ENCODE assay signal across 27 cellular contexts in the genomic region with DNA sequence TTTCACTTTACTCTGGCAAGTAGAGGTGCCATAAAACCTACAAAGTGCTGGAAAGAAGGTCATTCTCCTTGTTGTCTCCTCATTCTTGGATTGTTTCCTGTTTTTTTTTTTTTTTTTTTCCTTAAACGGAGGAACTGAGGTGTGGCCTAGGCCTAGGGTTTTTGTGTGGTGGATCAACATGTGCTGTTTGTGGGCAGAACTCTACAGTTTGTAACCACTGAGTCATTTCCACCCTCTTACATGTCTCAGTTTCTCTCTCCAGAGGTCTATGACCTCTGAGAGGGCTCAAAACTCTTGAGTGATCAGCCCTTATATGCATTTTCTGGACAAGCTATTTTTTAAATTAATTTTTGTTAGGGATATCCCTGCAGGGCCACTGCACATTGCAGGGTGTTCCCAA.
DNase-seq lines count a peak whose midpoint lies in the region; ATAC-seq, FAIRE-seq and TF ChIP-seq lines count a peak whose summit lies in the region.
"Had no signal": no experiment of that assay in that cellular context is flagged by ENCODE, and none has a peak within 500 bp of the region (broad histone marks: within the 10 kb centered on the region; RNA-seq: fewer than 3 reads in every experiment).

No MANE protein-coding gene starts in this region.

- peak; percentile 42 for DNase-seq in M059J (ENCODE audit: low read depth)
- peak; percentile 1 for DNase-seq in RPMI7951 (ENCODE audit: low read depth)
- no peak for DNase-seq in keratinocyte (ENCODE audit: low read depth, low spot score)
- no peak for DNase-seq in lower leg skin (ENCODE audit: low spot score in 2 of 2)
- DNase-seq: AML-193; CD4-positive, alpha-beta T cell; GM23248; H7; NCI-H2029; NCI-H446; NCI-H526; NCI-H82; PC-9; SHP77 treated with DMSO at 0.1 percent for 48 hours; T-helper 1 cell had no signal

- peak overlapping the region; percentile 43 for H2AFZ ChIP-seq in keratinocyte (ENCODE audit: control insufficient read depth, low read length)
- H2AFZ ChIP-seq: GM23248, PC-9 had no signal

- 57 to 88% methylated on average over 1 of the region's 1 CpG for WGBS in lower leg skin, 2 donors

- H3K4me3 ChIP-seq in keratinocyte (ENCODE audit: control insufficient read depth in 2 of 3, extremely low read depth in 1 of 3, insufficient read depth in 2 of 3, low read depth in 1 of 3, low read length in 3 of 3) (no peak overlapping the region), lower leg skin (ENCODE audit: low read depth, poor library complexity, severe bottlenecking) (no peak overlapping the region)
- H3K4me3 ChIP-seq: BLaER1 treated with 17β-estradiol and CSF1 and Interleukin-3, amounts not matched to agents 10 nM and 100 nM; GM23248; PC-9 had no signal

- peak; percentile 76 for ATAC-seq in GM18867 (IDR thresholded peaks at IDR 0.05; ENCODE audit: unreplicated experiment)
- no peak for ATAC-seq in HG03135 (IDR thresholded peaks at IDR 0.05; ENCODE audit: unreplicated experiment)
- ATAC-seq in GM19467 (IDR thresholded peaks at IDR 0.05; ENCODE audit: unreplicated experiment), result no peak
- ATAC-seq in HG03520 (IDR thresholded peaks at IDR 0.05; ENCODE audit: unreplicated experiment), result no peak

- peaks cover 2% of the 10 kb centered on the region for H3K9me3 ChIP-seq in keratinocyte (ENCODE audit: control insufficient read depth, low read depth, low read length)

- H3K27me3 ChIP-seq in keratinocyte (ENCODE audit: control insufficient read depth, extremely low read depth, insufficient read depth, low read length), result no peaks in the 10 kb centered on the region
- H3K27me3 ChIP-seq: BLaER1 treated with 17β-estradiol and CSF1 and Interleukin-3, amounts not matched to agents 10 nM and 100 nM had no signal

- H3K27ac ChIP-seq in keratinocyte (ENCODE audit: control insufficient read depth, insufficient read depth, low read length), result no peak overlapping the region
- H3K27ac ChIP-seq: BLaER1 treated with 17β-estradiol and CSF1 and Interleukin-3, amounts not matched to agents 10 nM and 100 nM; GM23248; KMS-11; PC-9; RWPE1 had no signal

- H3K36me3 ChIP-seq in keratinocyte (ENCODE audit: control insufficient read depth in 2 of 2, extremely low read depth in 1 of 2, insufficient read depth in 2 of 2, low read length in 2 of 2), result no peaks in the 10 kb centered on the region
- H3K36me3 ChIP-seq: BLaER1 treated with 17β-estradiol and CSF1 and Interleukin-3, amounts not matched to agents 10 nM and 100 nM had no signal

- H3K4me2 ChIP-seq in keratinocyte (ENCODE audit: control insufficient read depth, extremely low read depth, insufficient read depth, low read depth, low read length), result peak overlapping the region; percentile 16
- H3K4me2 ChIP-seq: BLaER1 treated with 17β-estradiol and CSF1 and Interleukin-3, amounts not matched to agents 10 nM and 100 nM; KMS-11; PC-9 had no signal

- H3K9me1 ChIP-seq in keratinocyte (ENCODE audit: control insufficient read depth, extremely low read depth, insufficient read depth, low read length), result no peaks in the 10 kb centered on the region

- intact Hi-C loops in lower leg skin (cut with DNase I; ENCODE audit: low total_unique reads), result no loop called here

- H3K79me2 ChIP-seq in keratinocyte (ENCODE audit: control insufficient read depth, insufficient read depth, low read length), result no peaks in the 10 kb centered on the region

- no peak overlapping the region for H3K9ac ChIP-seq in keratinocyte (ENCODE audit: control insufficient read depth, extremely low read depth, insufficient read depth, low read length)
- H3K9ac ChIP-seq: BLaER1 treated with 17β-estradiol and CSF1 and Interleukin-3, amounts not matched to agents 10 nM and 100 nM; GM23248; KMS-11 had no signal

- FAIRE-seq in keratinocyte (lab: Jason Lieb, UNC), result no peak
- FAIRE-seq: A204.1, D721Med, G401.6, GM12891, GM19239 had no signal

- H3K4me1 ChIP-seq in keratinocyte (ENCODE audit: control insufficient read depth, extremely low read depth, insufficient read depth, low read length), result peaks cover 3% of the 10 kb centered on the region
- H3K4me1 ChIP-seq: BLaER1 treated with 17β-estradiol and CSF1 and Interleukin-3, amounts not matched to agents 10 nM and 100 nM had no signal

- H4K20me1 ChIP-seq in keratinocyte (ENCODE audit: control insufficient read depth, extremely low read depth, insufficient read depth, low read length), result no peaks in the 10 kb centered on the region
- H4K20me1 ChIP-seq: BLaER1 treated with 17β-estradiol and CSF1 and Interleukin-3, amounts not matched to agents 10 nM and 100 nM had no signal

- no peak for TF ChIP-seq POLR2A in lower leg skin (IDR thresholded peaks at IDR 0.05)

- TF ChIP-seq CTCF in keratinocyte (optimal IDR thresholded peaks at IDR 0.05 in 1 of 3, IDR thresholded peaks at IDR 0.05 in 1 of 3, conservative IDR thresholded peaks at IDR 0.05 in 1 of 3; ENCODE audit: extremely low read depth in 1 of 3, insufficient read depth in 2 of 3, low read length in 3 of 3), result no peak
- TF ChIP-seq CTCF in lower leg skin (IDR thresholded peaks at IDR 0.05), result no peak

- dilution Hi-C loops in keratinocyte (cut with MboI; ENCODE audit: extremely low pct_ligation_motif_present, low sequenced_read_pairs), result no loop called here

Comparison
In these comparisons a context has a peak if more than half of its experiments do, and no peak if none do; other contexts are left out.
1. DNase-seq: peak in M059J (single experiment) and RPMI7951 (single experiment); none in keratinocyte (single experiment) and lower leg skin (0 of 2).